ENCODE assay signal across 19 cellular contexts in the genomic region with DNA sequence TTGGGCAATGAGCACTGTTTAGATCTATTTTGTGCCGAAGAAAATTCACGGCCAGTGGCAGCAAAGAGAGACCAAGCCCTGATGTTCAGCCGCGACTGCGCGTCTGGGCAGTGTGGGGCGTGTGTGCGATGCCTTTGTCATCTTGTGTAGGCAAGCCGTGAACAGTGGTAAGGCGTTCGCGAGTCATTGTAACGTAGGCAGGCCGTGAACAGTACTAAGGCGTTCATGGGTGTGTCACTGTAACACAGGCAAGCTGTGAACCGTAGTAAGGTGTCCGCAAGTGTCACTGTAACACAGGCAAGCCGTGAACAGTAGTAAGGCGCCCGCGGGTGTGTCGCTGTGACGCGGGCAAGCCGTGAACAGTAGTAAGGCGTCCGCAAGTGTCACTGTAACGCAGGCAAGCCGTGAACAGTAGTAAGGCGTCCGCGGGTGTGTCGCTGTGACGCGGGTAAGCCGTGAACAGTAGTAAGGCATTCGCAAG.
DNase-seq lines count a peak whose midpoint lies in the region; ATAC-seq and TF ChIP-seq lines count a peak whose summit lies in the region.
"Had no signal": no experiment of that assay in that cellular context is flagged by ENCODE, and none has a peak within 500 bp of the region (broad histone marks: within the 10 kb centered on the region; RNA-seq: fewer than 3 reads in every experiment).

No MANE protein-coding gene starts in this region.

- peaks cover 65% of the 10 kb centered on the region for H3K36me3 Mint-ChIP-seq in activated B cell treated with CpG ODN at 0.5 μM for 24 hours (ENCODE audit: low read depth)
- H3K36me3 Mint-ChIP-seq in naive thymus-derived CD4-positive, alpha-beta T cell: peaks cover 31 to 64% (median 56%) of the 10 kb centered on the region in 5 donors

- H3K4me1 ChIP-seq in cardiac muscle cell (ENCODE audit: low read depth): peaks cover 8% of the 10 kb centered on the region
- H3K4me1 ChIP-seq in naive thymus-derived CD4-positive, alpha-beta T cell (ENCODE audit: control insufficient read depth in 2 of 2, insufficient read depth in 2 of 2, low read length in 2 of 2): peaks cover 0 to 8% of the 10 kb centered on the region in 2 donors
- H3K4me1 ChIP-seq in tibial artery: no peaks in the 10 kb centered on the region
- H3K4me1 ChIP-seq: ascending aorta, foreskin keratinocyte had no signal

- H3K4me3 Mint-ChIP-seq in activated B cell treated with CpG ODN at 0.5 μM for 24 hours: no peak overlapping the region
- H3K4me3 Mint-ChIP-seq in naive thymus-derived CD4-positive, alpha-beta T cell: no peak overlapping the region
- H3K4me3 Mint-ChIP-seq: activated T-helper 17 cell treated with anti-CD3 and anti-CD28 coated beads, Interleukin-2, amount 50 U/mL, for 72 hours had no signal

- H3K4me1 Mint-ChIP-seq in activated B cell treated with CpG ODN at 0.5 μM for 24 hours: peaks cover 42% of the 10 kb centered on the region
- peaks cover 10 to 33% (median 22%) of the 10 kb centered on the region in 7 donors for H3K4me1 Mint-ChIP-seq in naive thymus-derived CD4-positive, alpha-beta T cell
- H3K4me1 Mint-ChIP-seq: activated T-helper 17 cell treated with anti-CD3 and anti-CD28 coated beads, Interleukin-2, amount 50 U/mL, for 72 hours had no signal

- H3K27me3 ChIP-seq in cardiac muscle cell (no peaks in the 10 kb centered on the region), tibial artery (no peaks in the 10 kb centered on the region)
- H3K27me3 ChIP-seq in naive thymus-derived CD4-positive, alpha-beta T cell (ENCODE audit: control insufficient read depth in 2 of 2, insufficient read depth in 2 of 2, low read length in 2 of 2): no peaks in the 10 kb centered on the region
- H3K27me3 ChIP-seq: ascending aorta, neutrophil, vagina had no signal

- no peaks in the 10 kb centered on the region for H3K36me3 ChIP-seq in cardiac muscle cell
- H3K36me3 ChIP-seq in naive thymus-derived CD4-positive, alpha-beta T cell (ENCODE audit: control insufficient read depth in 2 of 3, insufficient read depth in 3 of 3, low read length in 3 of 3): peaks cover 0 to 34% (median 5%) of the 10 kb centered on the region in 3 experiments
- H3K36me3 ChIP-seq in tibial artery: peaks cover 6 to 47% (median 41%) of the 10 kb centered on the region in 3 donors
- H3K36me3 ChIP-seq: neutrophil had no signal

- H3K27me3 Mint-ChIP-seq in activated B cell treated with CpG ODN at 0.5 μM for 24 hours: no peaks in the 10 kb centered on the region
- no peaks in the 10 kb centered on the region for H3K27me3 Mint-ChIP-seq in naive thymus-derived CD4-positive, alpha-beta T cell
- H3K27me3 Mint-ChIP-seq: activated T-helper 17 cell treated with anti-CD3 and anti-CD28 coated beads, Interleukin-2, amount 50 U/mL, for 72 hours had no signal

- H3K9me3 ChIP-seq in cardiac muscle cell (ENCODE audit: low read depth) (no peaks in the 10 kb centered on the region), tibial artery (peaks cover 0 to 10% (median 0%) of the 10 kb centered on the region in 3 donors)
- H3K9me3 ChIP-seq in naive thymus-derived CD4-positive, alpha-beta T cell (ENCODE audit: control insufficient read depth in 2 of 3, low read length in 3 of 3): peaks cover 0 to 14% (median 10%) of the 10 kb centered on the region in 3 experiments
- H3K9me3 ChIP-seq: vagina had no signal

- TF ChIP-seq CTCF in cardiac muscle cell (IDR thresholded peaks at IDR 0.05; ENCODE audit: low read depth, low read length) (no peak), activated B cell treated with CpG ODN at 0.5 μM for 24 hours (IDR thresholded peaks at IDR 0.05) (no peak), tibial artery (IDR thresholded peaks at IDR 0.05) (no peak)

- H3K27ac ChIP-seq in cardiac muscle cell: peak overlapping the region; percentile 79
- no peak overlapping the region for H3K27ac ChIP-seq in naive thymus-derived CD4-positive, alpha-beta T cell (ENCODE audit: low read depth, low read length)
- no peak overlapping the region for H3K27ac ChIP-seq in tibial artery
- H3K27ac ChIP-seq: ascending aorta, foreskin keratinocyte, neutrophil had no signal

- peak overlapping the region; percentile 80 for H3K27ac Mint-ChIP-seq in activated B cell treated with CpG ODN at 0.5 μM for 24 hours
- H3K27ac Mint-ChIP-seq in naive thymus-derived CD4-positive, alpha-beta T cell: peak overlapping the region in 5 of 9 donors; percentile 12 to 60 (median 48)
- H3K27ac Mint-ChIP-seq: activated T-helper 17 cell treated with anti-CD3 and anti-CD28 coated beads, Interleukin-2, amount 50 U/mL, for 72 hours had no signal

- ATAC-seq in left cardiac atrium (no peak), activated B cell treated with CpG ODN at 0.5 μM for 24 hours (ENCODE audit: low read depth) (no peak)
- ATAC-seq in naive thymus-derived CD4-positive, alpha-beta T cell: peak; percentile 27
- ATAC-seq: activated T-helper 17 cell treated with anti-CD3 and anti-CD28 coated beads, Interleukin-2, amount 50 U/mL, for 72 hours; foreskin keratinocyte had no signal

- intact Hi-C loops in left cardiac atrium (cut with DNase I): no loop called here
- intact Hi-C loops in activated B cell treated with CpG ODN at 0.5 μM for 24 hours (cut with micrococcal nuclease): no loop called here
- intact Hi-C loops in naive thymus-derived CD4-positive, alpha-beta T cell (cut with micrococcal nuclease): no loop called here
- intact Hi-C loops in tibial artery (cut with DNase I; ENCODE audit: low total_unique reads): no loop called here

- CTCF ChIA-PET in activated B cell treated with CpG ODN at 0.5 μM for 24 hours (lab: Charles Lee): interaction anchor here (0.8 to 2.2 kb wide), 2 partner anchors 13 to 99 kb away, joined by 3 to 10 read pairs; no protein-coding TSS in a partner anchor
- CTCF ChIA-PET in naive thymus-derived CD4-positive, alpha-beta T cell (lab: Charles Lee): interaction anchor here (0.9 kb wide), 1 partner anchor 21 kb away, joined by 3 read pairs; no protein-coding TSS in a partner anchor

- POLR2A ChIA-PET in activated B cell treated with CpG ODN at 0.5 μM for 24 hours (lab: Charles Lee): interaction anchor here (0.7 to 4.7 kb wide), 9 partner anchors 12 to 102 kb away, joined by 3 to 40 read pairs (median 5); no protein-coding TSS in a partner anchor
- POLR2A ChIA-PET in naive thymus-derived CD4-positive, alpha-beta T cell (lab: Charles Lee): interaction anchor here (0.8 to 1.1 kb wide), 2 partner anchors 12 to 21 kb away, joined by 3 read pairs; no protein-coding TSS in a partner anchor

- DNase-seq in cardiac muscle cell (ENCODE audit: low read depth in 1 of 2, low spot score in 1 of 2) (no peak), left cardiac atrium (no peak), activated B cell treated with CpG ODN at 0.5 μM for 24 hours (no peak), tibial artery (peak; percentile 8 to 46), NCI-H345 (lab: John Stamatoyannopoulos, UW) (no peak), NCI-H187 treated with DMSO at 0.1 percent for 48 hours (lab: John Stamatoyannopoulos, UW) (no peak), A172 (ENCODE audit: low spot score) (no peak)
- peak in 1 of 9 donors; percentile 6 for DNase-seq in naive thymus-derived CD4-positive, alpha-beta T cell
- DNase-seq: activated CD4-positive, alpha-beta T cell treated with anti-CD3 and anti-CD28 coated beads, Interleukin-2, amount 50 U/mL, for 48 hours; cortex of kidney; foreskin keratinocyte; GF-D8; NCI-H1092 treated with DMSO at 0.1 percent for 48 hours; small intestine; stimulated activated naive CD4-positive, alpha-beta T cell had no signal

- peaks cover 17% of the 10 kb centered on the region for H3K9me3 Mint-ChIP-seq in activated B cell treated with CpG ODN at 0.5 μM for 24 hours
- H3K9me3 Mint-ChIP-seq in naive thymus-derived CD4-positive, alpha-beta T cell: peaks cover 5 to 45% (median 24%) of the 10 kb centered on the region in 11 donors

- H3K4me3 ChIP-seq in cardiac muscle cell (no peak overlapping the region), tibial artery (no peak overlapping the region)
- H3K4me3 ChIP-seq in naive thymus-derived CD4-positive, alpha-beta T cell (ENCODE audit: low read length): no peak overlapping the region
- H3K4me3 ChIP-seq: ascending aorta, vagina had no signal

Comparison
In these comparisons a context has a peak if more than half of its experiments do, and no peak if none do; other contexts are left out.
1. DNase-seq: peak in tibial artery (2 of 2); none in cardiac muscle cell (0 of 2), left cardiac atrium (single experiment), activated B cell treated with CpG ODN at 0.5 μM for 24 hours (single experiment), NCI-H345 (single experiment), NCI-H187 treated with DMSO at 0.1 percent for 48 hours (single experiment) and A172 (single experiment).